Comparison of ENCODE assay signal across 9 cellular contexts in the genomic region with DNA sequence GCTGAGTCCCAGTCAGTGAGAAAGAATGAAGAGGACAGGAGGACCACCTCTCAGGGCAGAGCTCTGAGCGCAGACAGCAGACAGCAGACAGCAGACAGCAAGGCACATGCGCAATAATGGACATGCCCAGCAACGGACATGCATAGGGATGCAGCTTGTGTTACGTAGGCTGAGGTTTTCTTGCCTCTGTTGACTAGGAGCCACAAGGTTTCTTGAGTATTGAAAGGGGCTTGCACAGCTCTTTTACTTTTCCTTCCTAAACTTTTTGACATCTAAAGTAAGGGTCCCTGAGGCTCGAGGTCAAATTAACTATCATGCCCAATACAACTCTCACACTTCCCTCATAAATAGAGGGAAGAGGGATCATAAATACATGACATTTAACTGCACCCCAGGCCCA. TPM values are rescaled to one million over a fixed set of nuclear protein-coding genes. Genes with fewer than 3 reads are reported as not detected.
"Had no signal": no experiment of that assay in that cellular context is flagged by ENCODE, and none has a peak within 500 bp of the region (broad histone marks: within the 10 kb centered on the region; RNA-seq: fewer than 3 reads in every experiment).

Gene PAGE3 (minus strand): TSS at position 101 of the 400 bp plus-strand sequence. CDS start 1,013 bp downstream, outside the sequence.

- H3K27ac ChIP-seq: HL-60 had no signal

- DNase-seq: IMR-90, KBM-7, KG1 had no signal

- H3K27ac Mint-ChIP-seq: IgD-negative memory B cell had no signal

- H3K4me3 ChIP-seq: K562 had no signal

- H3K4me3 Mint-ChIP-seq: IgD-negative memory B cell had no signal

- H3K9me3 Mint-ChIP-seq: IgD-negative memory B cell had no signal

- H3K36me3 Mint-ChIP-seq: IgD-negative memory B cell had no signal

- H3K4me1 Mint-ChIP-seq: IgD-negative memory B cell had no signal

- H3K27me3 Mint-ChIP-seq: IgD-negative memory B cell had no signal

RNA-seq across cellular contexts. Expression of gene PAGE3, which starts in this region (rescaled TPM):
- total RNA-seq: HepG2, HT-29, HT1080, IMR-90, K562 had no signal
- polyA plus RNA-seq: HepG2, IgD-negative memory B cell, IMR-90, K562 had no signal
